12 cellular contexts compared by ENCODE assay signal in the genomic region with DNA sequence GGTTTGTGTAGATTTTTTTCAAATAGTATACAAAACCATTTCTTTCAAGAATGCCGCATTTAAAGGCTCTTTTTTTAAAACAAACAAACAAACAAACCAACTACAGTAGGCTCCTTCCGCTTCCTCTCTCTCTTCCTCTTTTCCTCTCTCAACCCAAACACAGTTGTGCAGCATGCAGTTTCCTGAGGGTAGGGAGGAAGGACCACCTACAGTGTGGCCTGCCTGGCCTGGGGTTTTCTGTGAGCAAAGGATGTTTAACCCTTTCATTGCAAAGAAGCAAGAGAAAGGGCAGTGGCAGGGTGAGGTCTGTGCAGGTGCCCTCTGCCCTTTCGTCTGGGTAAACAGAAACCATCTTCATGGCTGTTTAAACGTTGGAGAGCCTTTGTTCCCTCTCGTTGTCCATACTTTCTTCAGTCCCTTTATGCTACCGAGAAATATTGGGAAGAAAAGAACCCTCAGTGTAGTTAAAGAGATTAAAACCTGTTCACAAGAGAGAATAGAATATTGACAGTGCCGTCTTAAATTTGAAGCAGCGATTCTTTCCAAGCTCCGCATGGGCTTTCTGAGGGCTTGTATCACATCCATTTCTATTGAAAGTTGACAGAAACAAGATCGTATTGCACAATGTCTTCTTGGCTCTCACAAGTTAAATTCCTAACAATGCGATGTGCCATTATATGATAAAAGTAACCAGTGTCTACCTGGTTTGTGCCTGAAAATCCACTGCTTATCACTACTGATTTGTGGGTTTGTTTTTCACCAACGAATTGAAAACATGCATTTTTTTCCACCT.
DNase-seq lines count a peak whose midpoint lies in the region; ATAC-seq and TF ChIP-seq lines count a peak whose summit lies in the region.
"Had no signal": no experiment of that assay in that cellular context is flagged by ENCODE, and none has a peak within 500 bp of the region (broad histone marks: within the 10 kb centered on the region; RNA-seq: fewer than 3 reads in every experiment).

No MANE protein-coding gene starts in this region.

- no peaks in the 10 kb centered on the region for H3K9me3 Mint-ChIP-seq in naive thymus-derived CD8-positive, alpha-beta T cell
- H3K9me3 Mint-ChIP-seq: T-helper 2 cell treated with Interferon-gamma antibody and Interleukin-4, amounts not matched to agents 5 μg/mL and 100 μg/mL, for 36 hours had no signal

- H4K8ac ChIP-seq in neuronal stem cell (ENCODE audit: low read depth, low read length) = no peak overlapping the region

- H3K4me2 ChIP-seq in neuronal stem cell (ENCODE audit: insufficient read depth, low read length, poor library complexity, severe bottlenecking) = no peak overlapping the region

- no peak overlapping the region for H3K23ac ChIP-seq in neuronal stem cell (ENCODE audit: low read depth, low read length, poor library complexity)

- WGBS in neuronal stem cell (ENCODE audit: extremely low coverage in 2 of 2, insufficient read length in 2 of 2, insufficient replicate concordance in 1 of 2), 2 donors = no CpG with 5 or more reads among the region's 12 CpGs

- H4K91ac ChIP-seq in neuronal stem cell (ENCODE audit: low read depth, low read length, poor library complexity) = no peak overlapping the region

- peaks cover 3% of the 10 kb centered on the region for H3K79me1 ChIP-seq in neuronal stem cell (ENCODE audit: low read depth, low read length)

- H3K4me3 ChIP-seq in SJCRH30 (no peak overlapping the region; the same call in 1 of the 2 replicates), neuronal stem cell (ENCODE audit: low read length in 2 of 2) (no peak overlapping the region), dorsolateral prefrontal cortex (no peak overlapping the region)
- H3K4me3 ChIP-seq: MG63 had no signal

- peak; percentile 79 for ATAC-seq in GM19397 (IDR thresholded peaks at IDR 0.05; ENCODE audit: unreplicated experiment)
- peak; percentile 77 for ATAC-seq in HG02943 (IDR thresholded peaks at IDR 0.05; ENCODE audit: low read depth, unreplicated experiment)
- no peak for ATAC-seq in HG03196 (IDR thresholded peaks at IDR 0.05; ENCODE audit: unreplicated experiment)
- no peak for ATAC-seq in naive thymus-derived CD8-positive, alpha-beta T cell

- DNase-seq in SJCRH30 (peak; percentile 54 to 66), neuronal stem cell (ENCODE audit: low spot score) (no peak), dorsolateral prefrontal cortex (no peak)
- DNase-seq in naive thymus-derived CD8-positive, alpha-beta T cell = no peak
- DNase-seq: DMS 273 treated with DMSO at 0.1 percent for 48 hours, kidney, MG63, nucleus accumbens had no signal

- peaks cover 0 to 18% (median 4%) of the 10 kb centered on the region in 4 donors for H3K4me1 Mint-ChIP-seq in naive thymus-derived CD8-positive, alpha-beta T cell

- no peak overlapping the region for H2BK12ac ChIP-seq in neuronal stem cell (ENCODE audit: low read length)

- no peak overlapping the region for H2BK5ac ChIP-seq in neuronal stem cell (ENCODE audit: low read length)

- H3K27ac Mint-ChIP-seq in naive thymus-derived CD8-positive, alpha-beta T cell = peak overlapping the region in 2 of 10 donors; percentile 2 to 65
- H3K27ac Mint-ChIP-seq: T-helper 2 cell treated with Interferon-gamma antibody and Interleukin-4, amounts not matched to agents 5 μg/mL and 100 μg/mL, for 36 hours had no signal

- no peak overlapping the region for H3K4ac ChIP-seq in neuronal stem cell (ENCODE audit: low read length)

- no peak overlapping the region for H3K9ac ChIP-seq in neuronal stem cell (ENCODE audit: low read depth, low read length, poor library complexity)

- no peak overlapping the region for H2BK15ac ChIP-seq in neuronal stem cell (ENCODE audit: low read length)

- H3K9me3 ChIP-seq in SJCRH30 (replicated peaks) (no peaks in the 10 kb centered on the region), neuronal stem cell (replicated peaks in 1 of 2; ENCODE audit: control insufficient read depth in 2 of 2, insufficient read depth in 1 of 2, low read depth in 1 of 2, low read length in 2 of 2) (no peaks in the 10 kb centered on the region)
- H3K9me3 ChIP-seq: MG63 had no signal

- H3K4me3 Mint-ChIP-seq in naive thymus-derived CD8-positive, alpha-beta T cell = peak overlapping the region in 1 of 10 donors; percentile 45
- H3K4me3 Mint-ChIP-seq: T-helper 2 cell treated with Interferon-gamma antibody and Interleukin-4, amounts not matched to agents 5 μg/mL and 100 μg/mL, for 36 hours had no signal

- no peak overlapping the region for H2AK5ac ChIP-seq in neuronal stem cell (ENCODE audit: low read depth, low read length)

- H3K18ac ChIP-seq in neuronal stem cell (ENCODE audit: low read length) = no peak overlapping the region

- H3K27me3 ChIP-seq in SJCRH30 (no peaks in the 10 kb centered on the region), neuronal stem cell (ENCODE audit: control insufficient read depth in 3 of 3, insufficient read depth in 3 of 3, low read depth in 1 of 3, low read length in 3 of 3) (no peaks in the 10 kb centered on the region), dorsolateral prefrontal cortex (no peaks in the 10 kb centered on the region)
- H3K27me3 ChIP-seq: MG63 had no signal

- POLR2A ChIA-PET in naive thymus-derived CD8-positive, alpha-beta T cell (lab: Charles Lee) = no interaction called here

- no peak overlapping the region for H3K14ac ChIP-seq in neuronal stem cell (ENCODE audit: low read length)

- intact Hi-C loops in dorsolateral prefrontal cortex (cut with DNase I) = no loop called here

- H2AFZ ChIP-seq in neuronal stem cell (ENCODE audit: low read length) = peak overlapping the region; percentile 63

- H3K36me3 Mint-ChIP-seq in naive thymus-derived CD8-positive, alpha-beta T cell = no peaks in the 10 kb centered on the region

- no peak for TF ChIP-seq CTCF in dorsolateral prefrontal cortex (IDR thresholded peaks at IDR 0.05 in 54 of 56, conservative IDR thresholded peaks at IDR 0.05 in 2 of 56; ENCODE audit: low read depth in 1 of 56, partially characterized antibody in 56 of 56)

- H3K36me3 ChIP-seq in SJCRH30 (no peaks in the 10 kb centered on the region), neuronal stem cell (replicated peaks in 1 of 2; ENCODE audit: control insufficient read depth in 2 of 2, insufficient read depth in 2 of 2, low read length in 2 of 2) (no peaks in the 10 kb centered on the region)
- H3K36me3 ChIP-seq: MG63 had no signal

- H3K4me1 ChIP-seq in SJCRH30 (peaks cover 9% of the 10 kb centered on the region; the same call in 1 of the 2 replicates), neuronal stem cell (ENCODE audit: control insufficient read depth in 2 of 2, insufficient read depth in 1 of 2, low read depth in 1 of 2, low read length in 2 of 2) (peaks cover 7 to 15% of the 10 kb centered on the region in 2 donors)

- no peak overlapping the region for H2BK120ac ChIP-seq in neuronal stem cell (ENCODE audit: low read depth, low read length)

- H3K27me3 Mint-ChIP-seq in naive thymus-derived CD8-positive, alpha-beta T cell = peaks cover 0 to 4% (median 0%) of the 10 kb centered on the region in 5 donors

- H3K27ac ChIP-seq in SJCRH30 = no peak overlapping the region
- H3K27ac ChIP-seq in neuronal stem cell (replicated peaks; ENCODE audit: low read length) = no peak overlapping the region
- H3K27ac ChIP-seq in dorsolateral prefrontal cortex = peak overlapping the region in 2 of 59 donors; percentile 9 to 16

Comparison
In these comparisons a context has a peak if more than half of its experiments do, and no peak if none do; other contexts are left out.
1. ATAC-seq: peak in GM19397 (single experiment) and HG02943 (single experiment); none in HG03196 (single experiment) and naive thymus-derived CD8-positive, alpha-beta T cell (0 of 2).
2. DNase-seq: peak in SJCRH30 (2 of 2); none in neuronal stem cell (single experiment), naive thymus-derived CD8-positive, alpha-beta T cell (0 of 10) and dorsolateral prefrontal cortex (0 of 10).